ENCODE assay signal across 16 cellular contexts in the genomic region with DNA sequence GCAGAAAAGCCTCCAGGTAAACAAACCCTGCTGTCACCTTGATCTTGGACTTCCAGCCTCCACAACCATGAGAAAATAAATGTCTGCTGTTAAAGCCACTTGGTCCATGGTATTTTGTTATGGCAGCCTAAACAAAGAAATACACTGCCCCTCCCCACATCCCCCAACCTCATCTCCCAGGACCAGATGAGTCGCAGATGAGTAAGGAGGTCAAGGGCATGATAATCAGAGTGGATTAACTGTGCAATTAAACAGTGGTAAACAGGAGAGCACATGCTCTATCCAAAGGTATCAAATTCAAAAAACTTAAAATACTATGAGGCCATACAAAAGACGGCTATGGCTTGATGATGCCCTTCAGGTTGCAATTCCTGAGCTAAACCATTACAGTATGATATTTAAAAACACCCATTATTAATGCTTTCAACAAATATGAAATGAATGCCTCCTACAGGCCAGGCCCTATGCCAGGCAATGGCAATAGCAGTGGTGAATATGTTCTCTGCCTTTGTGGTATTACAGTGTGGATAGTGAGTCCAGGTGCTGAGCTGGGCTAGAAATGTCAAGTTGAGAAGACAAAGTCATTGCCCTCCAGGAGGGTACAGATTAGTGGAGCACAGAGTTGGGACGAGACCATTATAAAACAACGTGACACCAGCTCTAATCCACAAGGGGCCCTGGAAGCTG.
DNase-seq lines count a peak whose midpoint lies in the region; ATAC-seq, FAIRE-seq and TF ChIP-seq lines count a peak whose summit lies in the region.
"Had no signal": no experiment of that assay in that cellular context is flagged by ENCODE, and none has a peak within 500 bp of the region (broad histone marks: within the 10 kb centered on the region; RNA-seq: fewer than 3 reads in every experiment).

No MANE protein-coding gene starts in this region.

- peak; percentile 61 for ATAC-seq in SK-N-SH treated with all-trans-retinoic acid at 6 μM for 48 hours
- ATAC-seq in activated CD4-positive, alpha-beta T cell treated with anti-CD3 and anti-CD28 coated beads for 36 hours: no peak
- ATAC-seq: activated CD4-positive, CD25-positive, alpha-beta regulatory T cell treated with anti-CD3 and anti-CD28 coated beads, Interleukin-2, amount 50 U/mL, for 24 hours; GM23338 had no signal

- H3K27ac Mint-ChIP-seq in activated CD4-positive, alpha-beta T cell treated with anti-CD3 and anti-CD28 coated beads for 36 hours: no peak overlapping the region
- H3K27ac Mint-ChIP-seq: GM23338 had no signal

- no peak overlapping the region for H3K4ac ChIP-seq in mesenchymal stem cell (ENCODE audit: low read depth in 1 of 2, low read length in 2 of 2)

- peaks cover 3% of the 10 kb centered on the region for H3K79me1 ChIP-seq in mesenchymal stem cell (replicated peaks; ENCODE audit: low read length, poor library complexity, severe bottlenecking)

- intact Hi-C loops in kidney (cut with DNase I) (no loop called here), spleen (cut with DNase I; ENCODE audit: low total_unique reads) (no loop called here)
- intact Hi-C loops in activated CD4-positive, alpha-beta T cell treated with anti-CD3 and anti-CD28 coated beads for 36 hours (cut with DNase I, micrococcal nuclease): no loop called here

- peaks cover 2% of the 10 kb centered on the region; the same call in 1 of the 2 replicates for H3K4me1 ChIP-seq in HEK293 (ENCODE audit: control insufficient read depth, insufficient read depth, low read length)
- H3K4me1 ChIP-seq in kidney (ENCODE audit: control insufficient read depth in 1 of 2, insufficient read depth in 1 of 2, low read depth in 1 of 2, low read length in 2 of 2): peaks cover 21 to 34% of the 10 kb centered on the region in 2 donors
- H3K4me1 ChIP-seq in small intestine (ENCODE audit: control insufficient read depth in 2 of 2, insufficient read depth in 1 of 2, low read depth in 1 of 2, low read length in 1 of 2): peaks cover 0 to 2% of the 10 kb centered on the region in 2 donors
- peaks cover 5% of the 10 kb centered on the region for H3K4me1 ChIP-seq in mesenchymal stem cell (ENCODE audit: control insufficient read depth, insufficient read depth, low read depth, low read length)
- H3K4me1 ChIP-seq in spleen: peaks cover 7 to 64% (median 46%) of the 10 kb centered on the region in 6 donors

- H3K18ac ChIP-seq in mesenchymal stem cell (ENCODE audit: low read depth in 1 of 2, low read length in 2 of 2): no peak overlapping the region

- H3K36me3 ChIP-seq in HEK293 (ENCODE audit: control insufficient read depth in 2 of 2, insufficient read depth in 1 of 2, low read length in 2 of 2): no peaks in the 10 kb centered on the region
- no peaks in the 10 kb centered on the region for H3K36me3 ChIP-seq in kidney (ENCODE audit: control insufficient read depth in 1 of 2, insufficient read depth in 2 of 2, low read length in 2 of 2)
- no peaks in the 10 kb centered on the region for H3K36me3 ChIP-seq in small intestine (ENCODE audit: control insufficient read depth in 2 of 2, insufficient read depth in 2 of 2, low read length in 2 of 2)
- H3K36me3 ChIP-seq in mesenchymal stem cell (ENCODE audit: control insufficient read depth in 1 of 2, insufficient read depth in 2 of 2, low read depth in 1 of 2, low read length in 2 of 2): no peaks in the 10 kb centered on the region
- peaks cover 0 to 35% (median 0%) of the 10 kb centered on the region in 6 donors for H3K36me3 ChIP-seq in spleen
- H3K36me3 ChIP-seq: esophagus muscularis mucosa had no signal

- H3K36me3 Mint-ChIP-seq in activated CD4-positive, alpha-beta T cell treated with anti-CD3 and anti-CD28 coated beads for 36 hours (ENCODE audit: low read depth): no peaks in the 10 kb centered on the region

- no peak overlapping the region for H3K14ac ChIP-seq in mesenchymal stem cell (ENCODE audit: low read length in 2 of 2)

- WGBS in small intestine, 3 donors: 72 to 83% (median 75%) methylated on average over 4 of the region's 4 CpGs
- WGBS in mesenchymal stem cell: 98% methylated on average over 3 of the region's 4 CpGs
- 82 to 97% (median 96%) methylated on average over 4 of the region's 4 CpGs for WGBS in spleen, 5 donors

- no peaks in the 10 kb centered on the region for H3K27me3 Mint-ChIP-seq in activated CD4-positive, alpha-beta T cell treated with anti-CD3 and anti-CD28 coated beads for 36 hours

- TF ChIP-seq CTCF in HEK293 (tag by site-specific recombination; IDR thresholded peaks at IDR 0.05) (no peak), kidney (IDR thresholded peaks at IDR 0.05; ENCODE audit: borderline replicate concordance, extremely low read depth, insufficient read depth) (no peak), spleen (IDR thresholded peaks at IDR 0.05 in 8 of 11, conservative IDR thresholded peaks at IDR 0.05 in 3 of 11) (no peak)

- H4K8ac ChIP-seq in mesenchymal stem cell (ENCODE audit: low read length): no peak overlapping the region

- H2AK5ac ChIP-seq in mesenchymal stem cell (ENCODE audit: low read length, severe bottlenecking): no peak overlapping the region

- no peak overlapping the region for H3K4me2 ChIP-seq in mesenchymal stem cell (ENCODE audit: low read length, poor library complexity, severe bottlenecking)
- H3K4me2 ChIP-seq: GM23338 had no signal

- no peak for DNase-seq in kidney
- DNase-seq in small intestine: no peak
- DNase-seq in mesenchymal stem cell: no peak
- no peak for DNase-seq in spleen
- no peak for DNase-seq in RKO (ENCODE audit: low spot score)
- DNase-seq in activated CD4-positive, alpha-beta T cell treated with anti-CD3 and anti-CD28 coated beads for 36 hours: no peak
- DNase-seq: activated gamma-delta T cell treated with Interleukin-2 at 50 U/mL for 16 hours, head of caudate nucleus, midbrain, NCI-H187 treated with DMSO at 0.1 percent for 48 hours, NCI-H510A treated with DMSO at 0.1 percent for 48 hours had no signal

- H2BK120ac ChIP-seq in mesenchymal stem cell (ENCODE audit: low read depth, low read length): no peak overlapping the region

- H3K9ac ChIP-seq in kidney (ENCODE audit: low read length in 2 of 2) (peak overlapping the region in 1 of 2 donors; percentile 57), mesenchymal stem cell (ENCODE audit: low read length) (no peak overlapping the region)

- no peak overlapping the region for H3K4me3 Mint-ChIP-seq in activated CD4-positive, alpha-beta T cell treated with anti-CD3 and anti-CD28 coated beads for 36 hours
- H3K4me3 Mint-ChIP-seq: GM23338 had no signal

- no peak overlapping the region for H3K23ac ChIP-seq in mesenchymal stem cell (ENCODE audit: low read length in 2 of 2)

- no peak overlapping the region for H2BK12ac ChIP-seq in mesenchymal stem cell (ENCODE audit: low read length in 2 of 2)

- no peak overlapping the region for H2BK5ac ChIP-seq in mesenchymal stem cell (ENCODE audit: low read depth, low read length, poor library complexity, severe bottlenecking)

- no peaks in the 10 kb centered on the region for H3K27me3 ChIP-seq in small intestine (ENCODE audit: control insufficient read depth in 2 of 2, insufficient read depth in 2 of 2, low read length in 2 of 2)
- no peaks in the 10 kb centered on the region for H3K27me3 ChIP-seq in mesenchymal stem cell (ENCODE audit: control insufficient read depth in 1 of 2, insufficient read depth in 1 of 2, low read length in 2 of 2)
- no peaks in the 10 kb centered on the region for H3K27me3 ChIP-seq in spleen (replicated peaks in 1 of 7)
- H3K27me3 ChIP-seq: esophagus muscularis mucosa had no signal

- CTCF ChIA-PET in HEK293 (lab: Yijun Ruan, JAX): interaction anchor here (0.6 kb wide), 1 partner anchor 296 kb away, joined by 3 read pairs; no protein-coding TSS in a partner anchor
- CTCF ChIA-PET in activated CD4-positive, alpha-beta T cell treated with anti-CD3 and anti-CD28 coated beads for 36 hours (lab: Charles Lee): no interaction called here

- no peaks in the 10 kb centered on the region for H3K9me3 ChIP-seq in HEK293 (ENCODE audit: control insufficient read depth, insufficient read depth, low read depth, low read length)
- H3K9me3 ChIP-seq in kidney (ENCODE audit: control insufficient read depth in 1 of 2, low read length in 2 of 2): no peaks in the 10 kb centered on the region
- no peaks in the 10 kb centered on the region for H3K9me3 ChIP-seq in small intestine (ENCODE audit: control insufficient read depth, low read depth)
- H3K9me3 ChIP-seq in mesenchymal stem cell (ENCODE audit: control insufficient read depth, low read length): peaks cover 5% of the 10 kb centered on the region
- no peaks in the 10 kb centered on the region for H3K9me3 ChIP-seq in spleen
- H3K9me3 ChIP-seq: esophagus muscularis mucosa had no signal

- no peak for TF ChIP-seq POLR2A in spleen (IDR thresholded peaks at IDR 0.05)

- H2AFZ ChIP-seq in mesenchymal stem cell (ENCODE audit: low read depth, low read length): no peak overlapping the region
- H2AFZ ChIP-seq: GM23338 had no signal

- no peak overlapping the region for H4K91ac ChIP-seq in mesenchymal stem cell (ENCODE audit: low read length)

- FAIRE-seq in kidney (lab: Jason Lieb, UNC) (no peak), small intestine (lab: Jason Lieb, UNC) (no peak)

- POLR2A ChIA-PET in HEK293 (lab: Yijun Ruan, JAX): no interaction called here
- POLR2A ChIA-PET in activated CD4-positive, alpha-beta T cell treated with anti-CD3 and anti-CD28 coated beads for 36 hours (lab: Charles Lee): no interaction called here

- H3K4me3 ChIP-seq in HEK293 (ENCODE audit: low read depth, low read length) (no peak overlapping the region), kidney (ENCODE audit: low read length in 2 of 2) (no peak overlapping the region), small intestine (ENCODE audit: low read depth in 1 of 2, low read length in 2 of 2) (no peak overlapping the region), mesenchymal stem cell (ENCODE audit: insufficient read depth in 1 of 2, low read depth in 1 of 2, low read length in 2 of 2) (no peak overlapping the region), spleen (no peak overlapping the region)
- H3K4me3 ChIP-seq: esophagus muscularis mucosa, GM23338 had no signal

- H2BK15ac ChIP-seq in mesenchymal stem cell (ENCODE audit: low read depth, poor library complexity, severe bottlenecking): no peak overlapping the region

- H3K9me3 Mint-ChIP-seq in activated CD4-positive, alpha-beta T cell treated with anti-CD3 and anti-CD28 coated beads for 36 hours (ENCODE audit: low read depth): no peaks in the 10 kb centered on the region
- H3K9me3 Mint-ChIP-seq: GM23338 had no signal

- peaks cover 22% of the 10 kb centered on the region for H3K4me1 Mint-ChIP-seq in activated CD4-positive, alpha-beta T cell treated with anti-CD3 and anti-CD28 coated beads for 36 hours

- no peak overlapping the region for H3K27ac ChIP-seq in HEK293 (ENCODE audit: extremely low read depth, low read depth, low read length)
- H3K27ac ChIP-seq in kidney (ENCODE audit: low read depth in 2 of 2, low read length in 2 of 2): peak overlapping the region; percentile 88 to 89
- peak overlapping the region; percentile 80 to 86 for H3K27ac ChIP-seq in small intestine (ENCODE audit: low read depth in 1 of 2, low read length in 1 of 2)
- no peak overlapping the region for H3K27ac ChIP-seq in mesenchymal stem cell (ENCODE audit: low read length, poor library complexity, severe bottlenecking)
- peak overlapping the region in 4 of 8 donors; percentile 10 to 94 (median 52) for H3K27ac ChIP-seq in spleen
- H3K27ac ChIP-seq: esophagus muscularis mucosa had no signal

TF ChIP-seq in HEK293, 187 proteins besides CTCF, POLR2A, EP300 and RAD21 (continues in another document):
- TF ChIP-seq ZNF548 (tag by site-specific recombination; IDR thresholded peaks at IDR 0.05): peak; percentile 88

Comparison
In these comparisons a context has a peak if more than half of its experiments do, and no peak if none do; other contexts are left out.
1. H3K27ac ChIP-seq: peak in kidney (2 of 2) and small intestine (2 of 2); none in HEK293 (single experiment) and mesenchymal stem cell (single experiment).